In the genomic region with DNA sequence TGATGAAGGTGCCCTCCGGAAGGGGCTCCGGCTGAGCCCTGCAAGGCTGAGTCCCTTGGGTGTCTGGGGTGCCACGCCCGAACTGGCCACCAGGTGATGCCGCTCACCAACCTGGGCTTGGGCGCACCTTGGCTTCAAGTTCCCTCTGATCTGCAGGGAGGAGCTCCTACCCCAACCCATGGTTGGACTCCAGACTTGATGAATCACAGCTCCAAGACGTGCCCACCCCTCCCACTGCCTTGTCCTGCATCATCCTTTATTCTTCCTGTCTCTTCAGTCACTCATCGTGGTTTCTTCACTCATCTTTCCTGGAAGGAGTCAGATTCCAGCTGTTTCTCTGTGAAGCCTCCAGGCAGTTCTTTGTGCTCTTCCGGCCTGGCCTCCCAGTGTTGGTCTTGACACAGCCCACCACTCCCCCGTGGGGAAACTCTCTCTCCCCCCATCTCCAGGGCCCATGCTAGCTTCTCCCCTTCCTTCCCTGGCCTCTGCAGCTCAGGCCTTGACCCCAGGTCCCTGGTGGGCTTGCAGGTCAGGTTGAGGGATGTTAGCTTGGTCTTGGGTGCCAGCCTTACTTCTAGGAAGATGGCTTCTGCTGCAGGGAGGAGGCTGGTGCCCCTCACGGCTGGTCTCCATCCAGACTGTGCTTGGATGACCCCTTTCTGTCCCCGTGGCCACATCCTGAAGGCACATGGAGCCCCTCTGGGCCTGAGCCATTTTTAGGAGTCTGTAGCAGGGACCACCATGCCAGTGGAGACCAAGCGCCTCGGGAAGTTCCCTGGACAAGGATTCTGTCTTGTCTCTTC, we compare ENCODE assay signal across 9 cellular contexts. TPM values are rescaled to one million over a fixed set of nuclear protein-coding genes. Genes with fewer than 3 reads are reported as not detected.
DNase-seq lines count a peak whose midpoint lies in the region; ATAC-seq and TF ChIP-seq lines count a peak whose summit lies in the region.
"Had no signal": no experiment of that assay in that cellular context is flagged by ENCODE, and none has a peak within 500 bp of the region (broad histone marks: within the 10 kb centered on the region; RNA-seq: fewer than 3 reads in every experiment).

No MANE protein-coding gene starts in this region.

- H3K36me3 ChIP-seq in Caco-2 (ENCODE audit: control insufficient read depth, insufficient read depth, low read length) (no peaks in the 10 kb centered on the region), adrenal gland (replicated peaks in 1 of 2) (no peaks in the 10 kb centered on the region)
- H3K36me3 ChIP-seq: SJSA1 had no signal

- no peak for ATAC-seq in HG03460 (IDR thresholded peaks at IDR 0.05; ENCODE audit: unreplicated experiment)
- no peak for ATAC-seq in GM18861 (IDR thresholded peaks at IDR 0.05; ENCODE audit: unreplicated experiment)

- BruUV-seq in Caco-2 (replicated peaks; lab: Mats Ljungman, UMichigan): no TSS peak

- no peak for TF ChIP-seq POLR2A in adrenal gland (IDR thresholded peaks at IDR 0.05)

- TF ChIP-seq EP300 in Ishikawa (IDR thresholded peaks at IDR 0.05; ENCODE audit: borderline replicate concordance): no peak

- DNase-seq in Caco-2 (peak; percentile 81 to 87), SW 1271 (lab: John Stamatoyannopoulos, UW) (peak; percentile 32 to 59), adrenal gland (peak in 4 of 7 donors; percentile 29 to 72 (median 44)), iPS-NIHi7 (ENCODE audit: extremely low spot score) (peak; percentile 87)
- DNase-seq in stimulated activated CD4-positive, alpha-beta T cell treated with anti-CD3 and anti-CD28 coated beads, Interleukin-2, amount 100 ng/mL, for 4 hours (ENCODE audit: low read depth): peak; percentile 51

- peak; percentile 91 for TF ChIP-seq RAD21 in Ishikawa (IDR thresholded peaks at IDR 0.05; ENCODE audit: low read depth)

- H3K4me1 ChIP-seq in Caco-2 (no peaks in the 10 kb centered on the region), adrenal gland (replicated peaks in 1 of 2) (peaks cover 0 to 6% of the 10 kb centered on the region in 2 donors)

- no peak overlapping the region for H3K27ac Mint-ChIP-seq in Caco-2 (ENCODE audit: unreplicated experiment)

- no peaks in the 10 kb centered on the region for H3K4me1 Mint-ChIP-seq in Caco-2 (ENCODE audit: low read depth, unreplicated experiment)

- H3K4me3 ChIP-seq in Caco-2 (ENCODE audit: low read depth, low read length) (no peak overlapping the region), adrenal gland (no peak overlapping the region)
- H3K4me3 ChIP-seq: SJSA1 had no signal

- no peak overlapping the region for H3K4me3 Mint-ChIP-seq in Caco-2 (ENCODE audit: unreplicated experiment)

- CTCF ChIA-PET in Caco-2 (lab: Charles Lee): interaction anchor here (0.6 to 2.3 kb wide), 29 partner anchors 9 to 597 kb away, joined by 3 to 33 read pairs (median 5); no protein-coding TSS in a partner anchor

- H3K36me3 Mint-ChIP-seq in Caco-2 (ENCODE audit: insufficient read depth, unreplicated experiment): no peaks in the 10 kb centered on the region

- H3K27me3 Mint-ChIP-seq in Caco-2 (ENCODE audit: insufficient read depth, unreplicated experiment): peaks cover 15% of the 10 kb centered on the region

- no peak overlapping the region for H3K27ac ChIP-seq in adrenal gland
- H3K27ac ChIP-seq: SJSA1 had no signal

- WGBS in adrenal gland, 4 donors: 54 to 66% (median 58%) methylated on average over 12 to 14 of the region's 14 CpGs

- intact Hi-C loops in Caco-2 (cut with micrococcal nuclease; ENCODE audit: unreplicated experiment): loop anchor here (1.0 kb wide), 3 partner anchors 32 to 587 kb away; no protein-coding TSS in a partner anchor
- intact Hi-C loops in adrenal gland (cut with DNase I): no loop called here

- TF ChIP-seq CTCF in Caco-2 (IDR thresholded peaks at IDR 0.05; ENCODE audit: insufficient read depth in 1 of 2, low read depth in 1 of 2, low read length in 1 of 2, severe bottlenecking in 1 of 2, unreplicated experiment in 1 of 2): peak; percentile 99
- peak; percentile 10 to 72 (median 48) for TF ChIP-seq CTCF in adrenal gland (IDR thresholded peaks at IDR 0.05)

- H3K27me3 ChIP-seq in Caco-2 (replicated peaks; ENCODE audit: control insufficient read depth, insufficient read depth, low read length): no peaks in the 10 kb centered on the region; the same call in 1 of the 2 replicates
- peaks cover 4% of the 10 kb centered on the region for H3K27me3 ChIP-seq in adrenal gland

- peaks cover 14% of the 10 kb centered on the region for H3K9me3 Mint-ChIP-seq in Caco-2 (ENCODE audit: unreplicated experiment)

- POLR2A ChIA-PET in Caco-2 (lab: Charles Lee): interaction anchor here (0.6 to 0.8 kb wide), 2 partner anchors 577 to 585 kb away, joined by 3 to 9 read pairs; no protein-coding TSS in a partner anchor

- H3K9me3 ChIP-seq in Caco-2: 0 out of 2 replicates have a peak, but pooled peaks cover 6% of the 10 kb centered on the region
- H3K9me3 ChIP-seq in adrenal gland (replicated peaks in 1 of 3): no peaks in the 10 kb centered on the region
- H3K9me3 ChIP-seq: SJSA1 had no signal

TF ChIP-seq in Ishikawa, 13 proteins besides CTCF, POLR2A, EP300 and RAD21:
- TF ChIP-seq TEAD4 (IDR thresholded peaks at IDR 0.05): no peak
- no peak for TF ChIP-seq TCF12 (IDR thresholded peaks at IDR 0.05; ENCODE audit: low read depth)
- no peak for TF ChIP-seq CREB1 (IDR thresholded peaks at IDR 0.05; ENCODE audit: low read depth)
TF ChIP-seq in Ishikawa: peak in this region for 0.

RNA-seq across cellular contexts. Expression of gene ZBP1, which starts 2.6 kb away (rescaled TPM):
- total RNA-seq in Caco-2 (2022): not detected in 2 replicates
- 1 to 10 TPM in 1 of 8 donors, under 1 TPM in 5, not detected in 2; 0.14 to 1.8 (median 0.59) TPM for total RNA-seq in adrenal gland
- polyA plus RNA-seq in adrenal gland: 1 to 10 TPM in 1 of 3 donors, under 1 TPM in 2; 0.67 to 2.9 (median 0.82) TPM
- total RNA-seq: SJSA1 had no signal
